ENCODE assay signal across 8 cellular contexts in the genomic region with DNA sequence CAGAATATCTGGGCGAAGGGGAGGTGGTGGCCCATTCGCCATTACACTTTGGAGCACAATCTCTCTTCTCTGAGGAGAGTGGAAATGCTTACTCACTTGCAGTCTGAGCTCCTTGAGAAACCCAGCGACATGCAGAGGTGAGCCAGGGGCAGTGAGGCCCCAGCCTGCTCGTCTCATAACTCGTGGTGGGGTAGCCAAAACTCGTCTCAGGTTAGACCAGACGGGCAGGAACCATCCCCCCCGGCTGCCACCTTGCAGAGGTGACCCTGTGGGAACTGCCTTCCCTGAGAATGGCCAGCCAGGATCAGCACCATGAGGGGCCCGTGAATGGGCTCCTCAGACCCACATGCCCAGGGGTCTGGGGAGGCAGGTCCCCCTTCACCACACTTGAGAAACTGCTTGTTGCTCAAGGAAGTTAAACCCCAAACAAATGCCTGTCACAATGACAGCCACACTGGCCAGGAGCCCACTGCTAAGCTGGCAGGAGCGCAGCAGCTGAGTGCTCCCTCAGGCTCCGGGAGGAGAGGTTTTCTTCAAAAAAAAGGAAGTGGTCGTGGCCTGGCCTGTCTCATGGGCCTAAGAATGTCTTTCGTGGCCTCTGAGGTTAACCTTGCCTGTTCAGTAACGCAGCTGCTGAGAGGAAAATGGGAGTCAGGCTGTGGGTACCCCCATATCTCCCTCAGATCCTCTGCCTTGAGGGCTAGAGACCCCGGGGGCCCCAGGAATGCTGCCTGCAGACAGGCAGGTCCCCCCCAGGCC. TPM values are rescaled to one million over a fixed set of nuclear protein-coding genes. Genes with fewer than 3 reads are reported as not detected.
DNase-seq lines count a peak whose midpoint lies in the region; ATAC-seq and TF ChIP-seq lines count a peak whose summit lies in the region.

No MANE protein-coding gene starts in this region.

- no peaks in the 10 kb centered on the region for H3K79me2 ChIP-seq in OCI-LY3 (ENCODE audit: low read length)

- TF ChIP-seq CTCF in OCI-LY3 (IDR thresholded peaks at IDR 0.05; ENCODE audit: low read depth, low read length) (no peak), psoas muscle (IDR thresholded peaks at IDR 0.05) (no peak)

- peaks cover 7% of the 10 kb centered on the region for H3K36me3 ChIP-seq in OCI-LY3 (replicated peaks; ENCODE audit: low read depth, low read length)
- H3K36me3 ChIP-seq in psoas muscle (ENCODE audit: insufficient read depth in 1 of 2, low read depth in 1 of 2), result peaks cover 2 to 27% of the 10 kb centered on the region in 2 donors

- no peaks in the 10 kb centered on the region for H3K9me3 ChIP-seq in OCI-LY3 (ENCODE audit: insufficient read depth, low read length)
- H3K9me3 ChIP-seq in psoas muscle, result no peaks in the 10 kb centered on the region

- H3K9ac ChIP-seq in OCI-LY3 (ENCODE audit: low read length), result peak overlapping the region; percentile 18; the same call in 1 of the 2 replicates

- peaks cover 9% of the 10 kb centered on the region for H3K4me1 Mint-ChIP-seq in activated CD4-positive, alpha-beta T cell treated with anti-CD3 and anti-CD28 coated beads, Interleukin-2, amount 10 ng/mL, durations not matched to agents 24 days and 14 days

- H3K36me3 Mint-ChIP-seq in activated CD4-positive, alpha-beta T cell treated with anti-CD3 and anti-CD28 coated beads, Interleukin-2, amount 10 ng/mL, durations not matched to agents 24 days and 14 days (ENCODE audit: low read depth), result peaks cover 3% of the 10 kb centered on the region

- H3K27ac Mint-ChIP-seq in activated CD4-positive, alpha-beta T cell treated with anti-CD3 and anti-CD28 coated beads, Interleukin-2, amount 10 ng/mL, durations not matched to agents 24 days and 14 days, result no peak overlapping the region

- H3K27me3 ChIP-seq in OCI-LY3 (ENCODE audit: low read depth, low read length), result no peaks in the 10 kb centered on the region
- no peaks in the 10 kb centered on the region for H3K27me3 ChIP-seq in psoas muscle (ENCODE audit: insufficient read depth in 3 of 3, low read length in 2 of 3)

- H3K4me3 ChIP-seq in OCI-LY3 (ENCODE audit: low read length) (no peak overlapping the region), psoas muscle (no peak overlapping the region)

- peak; percentile 22 to 59 (median 30) for ATAC-seq in psoas muscle
- ATAC-seq in GM19395 (IDR thresholded peaks at IDR 0.05; ENCODE audit: unreplicated experiment), result no peak

- H3K9me3 Mint-ChIP-seq in activated CD4-positive, alpha-beta T cell treated with anti-CD3 and anti-CD28 coated beads, Interleukin-2, amount 10 ng/mL, durations not matched to agents 24 days and 14 days, result no peaks in the 10 kb centered on the region

- intact Hi-C loops in activated CD4-positive, alpha-beta T cell treated with anti-CD3 and anti-CD28 coated beads, Interleukin-2, amount 10 ng/mL, durations not matched to agents 24 days and 14 days (cut with micrococcal nuclease), result no loop called here
- intact Hi-C loops in psoas muscle (cut with DNase I), result no loop called here

- peak; percentile 73 for DNase-seq in activated CD4-positive, alpha-beta T cell treated with anti-CD3 and anti-CD28 coated beads, Interleukin-2, amount 10 ng/mL, durations not matched to agents 24 days and 14 days
- DNase-seq in activated CD4-positive, alpha-beta T cell treated with anti-CD3 and anti-CD28 coated beads, Interleukin-2, amount 50 U/mL, for 48 hours, result no peak
- DNase-seq in fibroblast of peridontal ligament (ENCODE audit: extremely low read depth) (peak; percentile 27), psoas muscle (peak; percentile 64 to 76), NCI-H748 (lab: John Stamatoyannopoulos, UW; ENCODE audit: unreplicated experiment) (no peak), NCI-H510A (lab: John Stamatoyannopoulos, UW) (no peak)

- no peaks in the 10 kb centered on the region for H4K20me1 ChIP-seq in OCI-LY3 (ENCODE audit: insufficient read depth, low read length)

- no peak overlapping the region for H2AFZ ChIP-seq in OCI-LY3 (ENCODE audit: low read depth, low read length)

- H3K4me1 ChIP-seq in OCI-LY3 (ENCODE audit: low read length) (peaks cover 35% of the 10 kb centered on the region), psoas muscle (peaks cover 31% of the 10 kb centered on the region)

- H3K4me2 ChIP-seq in OCI-LY3 (ENCODE audit: low read length), result peak overlapping the region; percentile 24

- WGBS in psoas muscle, 3 donors, result 46 to 60% (median 52%) methylated on average over 15 of the region's 15 CpGs

- peaks cover 5% of the 10 kb centered on the region for H3K27me3 Mint-ChIP-seq in activated CD4-positive, alpha-beta T cell treated with anti-CD3 and anti-CD28 coated beads, Interleukin-2, amount 10 ng/mL, durations not matched to agents 24 days and 14 days

- H3K4me3 Mint-ChIP-seq in activated CD4-positive, alpha-beta T cell treated with anti-CD3 and anti-CD28 coated beads, Interleukin-2, amount 10 ng/mL, durations not matched to agents 24 days and 14 days, result no peak overlapping the region

- H3K27ac ChIP-seq in OCI-LY3 (ENCODE audit: low read length) (peak overlapping the region; percentile 1; the same call in 1 of the 2 replicates), psoas muscle (peak overlapping the region; percentile 86)

RNA-seq across cellular contexts. Expression of a gene that starts 9.2 kb away (rescaled TPM):
- 0.09 and 0.21 TPM in 2 replicates for total RNA-seq in activated CD4-positive, alpha-beta T cell treated with anti-CD3 and anti-CD28 coated beads, Interleukin-2, amount 10 ng/mL, durations not matched to agents 24 days and 14 days
- total RNA-seq in psoas muscle, result 100 to 1,000 TPM; 135 to 212 (median 158) TPM
- 100 to 1,000 TPM in 1 of 3 donors, 10 to 100 TPM in 2; 66.6 to 129 (median 90.4) TPM for polyA plus RNA-seq in psoas muscle

Comparison
In these comparisons a context has a peak if more than half of its experiments do, and no peak if none do; other contexts are left out.
1. DNase-seq: peak in activated CD4-positive, alpha-beta T cell treated with anti-CD3 and anti-CD28 coated beads, Interleukin-2, amount 10 ng/mL, durations not matched to agents 24 days and 14 days (single experiment), fibroblast of peridontal ligament (single experiment) and psoas muscle (2 of 2); none in activated CD4-positive, alpha-beta T cell treated with anti-CD3 and anti-CD28 coated beads, Interleukin-2, amount 50 U/mL, for 48 hours (0 of 2), NCI-H748 (single experiment) and NCI-H510A (single experiment).
2. RNA of a gene that starts 9.2 kb away (total RNA-seq): 135 to 212 TPM in psoas muscle; 0.09 to 0.21 TPM in activated CD4-positive, alpha-beta T cell treated with anti-CD3 and anti-CD28 coated beads, Interleukin-2, amount 10 ng/mL, durations not matched to agents 24 days and 14 days; every median in the first group is over 100 times any median in the second.